8 cellular contexts compared by ENCODE assay signal in genomic region chr1:79079770-79080169, GRCh38.
DNase-seq lines count a peak whose midpoint lies in the region; ATAC-seq and TF ChIP-seq lines count a peak whose summit lies in the region.

No MANE protein-coding gene starts in this region.

- DNase-seq in ACHN (peak; percentile 88), HFF-Myc (ENCODE audit: extremely low read depth, low read depth) (peak; percentile 85), amniotic epithelial cell (ENCODE audit: low read depth) (peak; percentile 79), iPS DF 4.7 (ENCODE audit: extremely low read depth, low spot score) (peak; percentile 69), HuH-7.5 (ENCODE audit: low spot score) (no peak), ascending aorta (ENCODE audit: low spot score in 2 of 2) (no peak)
- no peak for DNase-seq in activated naive CD4-positive, alpha-beta T cell treated with anti-CD3 and anti-CD28 coated beads, Interleukin-2, amount 50 U/mL, for 16 hours

- H3K36me3 ChIP-seq in ascending aorta = no peaks in the 10 kb centered on the region

- H3K4me3 ChIP-seq in HFF-Myc (replicated peaks; ENCODE audit: low read depth, low read length) (no peak overlapping the region), ascending aorta (no peak overlapping the region)

- no peak for TF ChIP-seq CTCF in HFF-Myc (IDR thresholded peaks at IDR 0.05; ENCODE audit: low read depth, low read length, missing control alignments)
- no peak for TF ChIP-seq CTCF in ascending aorta (IDR thresholded peaks at IDR 0.05)

- in situ Hi-C loops in ACHN (cut with HindIII; ENCODE audit: low pct_ligation_motif_present, low pct_unique_long_range_greater_than_20kb, low sequenced_read_pairs) = no loop called here

- no peak for ATAC-seq in HG03095 (IDR thresholded peaks at IDR 0.05; ENCODE audit: unreplicated experiment)

- intact Hi-C loops in ascending aorta (cut with DNase I) = no loop called here

- H3K27me3 ChIP-seq in ascending aorta = no peaks in the 10 kb centered on the region

- no peaks in the 10 kb centered on the region for H3K9me3 ChIP-seq in ascending aorta

- no peaks in the 10 kb centered on the region for H3K4me1 ChIP-seq in ascending aorta

- H3K27ac ChIP-seq in ascending aorta = no peak overlapping the region

Comparison
In these comparisons a context has a peak if more than half of its experiments do, and no peak if none do; other contexts are left out.
1. DNase-seq: peak in ACHN (single experiment), HFF-Myc (single experiment), amniotic epithelial cell (single experiment) and iPS DF 4.7 (single experiment); none in activated naive CD4-positive, alpha-beta T cell treated with anti-CD3 and anti-CD28 coated beads, Interleukin-2, amount 50 U/mL, for 16 hours (single experiment), HuH-7.5 (single experiment) and ascending aorta (0 of 2).